ENCODE assay signal across 8 cellular contexts in genomic region chr10:70146489-70147488, GRCh38. TPM values are rescaled to one million over a fixed set of nuclear protein-coding genes. Genes with fewer than 3 reads are reported as not detected.
DNase-seq lines count a peak whose midpoint lies in the region; ATAC-seq and TF ChIP-seq lines count a peak whose summit lies in the region.

Gene TYSND1 (minus strand): TSS chr10:70146700. CDS start chr10:70146586, 114 bp downstream.

- peak within 1 kb of the TSS; percentile 68 for H3K9ac ChIP-seq in IMR-90 (ENCODE audit: low read depth, low read length)

- DNase-seq in DMS153 (lab: John Stamatoyannopoulos, UW) (peak; percentile 98), IMR-90 (peak; percentile 98), OCI-LY7 (ENCODE audit: low spot score) (peak; percentile 99), activated T-cell treated with anti-CD3 and anti-CD28 coated beads for 1 hour (ENCODE audit: low read depth) (peak; percentile 84), epidermal melanocyte (ENCODE audit: insufficient read length, low spot score) (peak; percentile 99), middle frontal gyrus (ENCODE audit: extremely low spot score, low spot score) (peak; percentile 92)
- peak; percentile 85 to 88 for DNase-seq in stimulated activated CD8-positive, alpha-beta memory T cell treated with anti-CD3 and anti-CD28 coated beads, Interleukin-2, amount 100 ng/mL, for 48 hours (ENCODE audit: low read depth in 2 of 2)

- POLR2A ChIA-PET in IMR-90 (lab: Charles Lee; ENCODE audit: unreplicated experiment) = interaction anchor here (0.6 to 1.4 kb wide), 2 partner anchors 23 to 1596 kb away, joined by 3 to 13 read pairs; partner anchors contain the start of gene SAR1A
- POLR2A ChIA-PET in OCI-LY7 (lab: Charles Lee) = interaction anchor here (0.6 to 1.7 kb wide), 15 partner anchors 10 to 290 kb away, joined by 3 to 12 read pairs (median 4); partner anchors contain the start of genes EIF4EBP2 and SAR1A

- H3K9me2 ChIP-seq in OCI-LY7 (ENCODE audit: insufficient read depth, low read length) = no peaks in the 10 kb centered on the region

- H3K56ac ChIP-seq in IMR-90 (ENCODE audit: extremely low read depth, insufficient read depth, low read length) = 0 out of 2 replicates have a peak within 1 kb of the TSS, but pooled peaks have one; percentile 38

- H3K4me2 ChIP-seq in IMR-90 (ENCODE audit: low read depth, low read length) (peak within 1 kb of the TSS; percentile 84), OCI-LY7 (ENCODE audit: low read length) (peak within 1 kb of the TSS; percentile 90)

- 0% methylated on average over 1 of the region's 40 CpGs; no CpG with 5 or more reads in 1 of the 2 experiments for WGBS in IMR-90 (ENCODE audit: extremely low coverage in 2 of 2, insufficient read length in 1 of 2), 2 experiments

- H2AK5ac ChIP-seq in IMR-90 (ENCODE audit: low read depth, low read length) = peak within 1 kb of the TSS; percentile 60

- H4K5ac ChIP-seq in IMR-90 (ENCODE audit: low read depth, low read length) = peak within 1 kb of the TSS; percentile 19

- peak within 1 kb of the TSS; percentile 45 for H4K91ac ChIP-seq in IMR-90 (ENCODE audit: insufficient read depth, low read depth, low read length)

- peaks cover 17% of the 10 kb centered on the region for H3K36me3 ChIP-seq in IMR-90 (ENCODE audit: control insufficient read depth, insufficient read depth, low read length)
- peaks cover 37% of the 10 kb centered on the region for H3K36me3 ChIP-seq in OCI-LY7 (ENCODE audit: insufficient read depth, low read length)

- intact Hi-C loops in IMR-90 (cut with micrococcal nuclease) = loop anchor here (1.0 to 10.0 kb wide), 3 partner anchors 172 to 342 kb away; partner anchors contain the start of gene COL13A1
- intact Hi-C loops in OCI-LY7 (cut with micrococcal nuclease; ENCODE audit: unreplicated experiment) = loop anchor here (1.0 to 10.0 kb wide), 2 partner anchors 24 to 218 kb away; partner anchors contain the start of gene SAR1A

- in situ Hi-C loops in IMR-90 (cut with MboI; ENCODE audit: low sequenced_read_pairs) = no loop called here

- peak within 1 kb of the TSS; percentile 39 for H2BK5ac ChIP-seq in IMR-90 (ENCODE audit: low read depth, low read length, poor library complexity, severe bottlenecking)

- H3K79me2 ChIP-seq in OCI-LY7 (ENCODE audit: insufficient read depth, low read depth, low read length) = no peaks in the 10 kb centered on the region; the same call in 1 of the 2 replicates

- peak within 1 kb of the TSS; percentile 98 for H2AFZ ChIP-seq in IMR-90 (replicated peaks; ENCODE audit: low read length, poor library complexity)
- H2AFZ ChIP-seq in OCI-LY7 (ENCODE audit: low read length) = peak within 1 kb of the TSS; percentile 47

- H3K4me3 ChIP-seq in IMR-90 (ENCODE audit: insufficient read depth, low read depth, low read length) = peak within 1 kb of the TSS; percentile 49
- peak within 1 kb of the TSS; percentile 76 for H3K4me3 ChIP-seq in OCI-LY7 (ENCODE audit: low read depth, low read length, poor library complexity, severe bottlenecking)

- peak; percentile 63 for TF ChIP-seq RAD21 in IMR-90 (IDR thresholded peaks at IDR 0.05; ENCODE audit: low read length)

- H2BK15ac ChIP-seq in IMR-90 (ENCODE audit: low read depth, low read length) = no peak within 1 kb of the TSS

- dilution Hi-C loops in IMR-90 (cut with HindIII; ENCODE audit: low sequenced_read_pairs, unreplicated experiment) = no loop called here

- H2AK9ac ChIP-seq in IMR-90 (replicated peaks; ENCODE audit: low read depth, low read length, poor library complexity) = peak within 1 kb of the TSS; percentile 94

- BruUV-seq in IMR-90 (replicated peaks; lab: Mats Ljungman, UMichigan) (no TSS peak), OCI-LY7 (replicated peaks; lab: Mats Ljungman, UMichigan) (TSS peak; percentile 88)

- H3K9me1 ChIP-seq in IMR-90 (ENCODE audit: insufficient read depth, low read length) = peaks cover 13% of the 10 kb centered on the region; the same call in 1 of the 2 replicates

- peak within 1 kb of the TSS; percentile 55 to 82; a peak in 3 of 4 replicates for H4K8ac ChIP-seq in IMR-90 (ENCODE audit: low read depth in 2 of 2, low read length in 2 of 2)

- peaks cover 35 to 63% of the 10 kb centered on the region in 2 experiments for H3K79me1 ChIP-seq in IMR-90 (ENCODE audit: low read depth in 1 of 2, low read length in 2 of 2)

- H2BK20ac ChIP-seq in IMR-90 (ENCODE audit: low read depth, low read length) = no peak within 1 kb of the TSS

- H3K27ac ChIP-seq in IMR-90 (ENCODE audit: insufficient read depth, low read length) = peak within 1 kb of the TSS; percentile 76
- peak within 1 kb of the TSS; percentile 78 for H3K27ac ChIP-seq in OCI-LY7 (ENCODE audit: low read depth, low read length, poor library complexity, severe bottlenecking)

- peaks cover 50% of the 10 kb centered on the region for H4K20me1 ChIP-seq in IMR-90 (ENCODE audit: insufficient read depth, low read length)
- H4K20me1 ChIP-seq in OCI-LY7 (ENCODE audit: insufficient read depth, low read length) = no peaks in the 10 kb centered on the region

- H3K4me1 ChIP-seq in IMR-90 (ENCODE audit: control insufficient read depth, insufficient read depth, low read length) (peaks cover 11% of the 10 kb centered on the region), OCI-LY7 (ENCODE audit: insufficient read depth, low read length, poor library complexity, severe bottlenecking) (peaks cover 17% of the 10 kb centered on the region)

- peak within 1 kb of the TSS; percentile 86 for H3K4ac ChIP-seq in IMR-90 (ENCODE audit: low read depth, low read length)

- TF ChIP-seq CTCF in IMR-90 (conservative IDR thresholded peaks at IDR 0.05; ENCODE audit: low read depth, low read length) = peak; percentile 85
- peak; percentile 84 for TF ChIP-seq CTCF in OCI-LY7 (conservative IDR thresholded peaks at IDR 0.05; ENCODE audit: low read length)

- no peaks in the 10 kb centered on the region for H3K9me3 ChIP-seq in IMR-90 (ENCODE audit: control insufficient read depth, insufficient read depth, low read length)
- H3K9me3 ChIP-seq in OCI-LY7 (ENCODE audit: low read length) = no peaks in the 10 kb centered on the region

- no peaks in the 10 kb centered on the region for H3K27me3 ChIP-seq in IMR-90 (ENCODE audit: control insufficient read depth, insufficient read depth, low read length)

- peak within 1 kb of the TSS; percentile 62 for H3K14ac ChIP-seq in IMR-90 (replicated peaks; ENCODE audit: low read depth, low read length)

- peak; percentile 94 for TF ChIP-seq POLR2A in IMR-90 (IDR thresholded peaks at IDR 0.05; ENCODE audit: low read depth, low read length)

- peak within 1 kb of the TSS; percentile 49 for H2BK120ac ChIP-seq in IMR-90 (ENCODE audit: low read depth, low read length)

- H3K23ac ChIP-seq in IMR-90 (ENCODE audit: low read depth, low read length) = peak within 1 kb of the TSS; percentile 78

- H3K18ac ChIP-seq in IMR-90 (ENCODE audit: low read depth, low read length) = peak within 1 kb of the TSS; percentile 19; the same call in 1 of the 2 replicates

- CTCF ChIA-PET in IMR-90 (lab: Yijun Ruan, JAX) = interaction anchor here (0.6 to 2.1 kb wide), 22 partner anchors 10 to 258 kb away, joined by 3 to 9 read pairs (median 4); partner anchors contain the start of genes EIF4EBP2 and SAR1A
- CTCF ChIA-PET in OCI-LY7 (lab: Charles Lee; ENCODE audit: unreplicated experiment) = interaction anchor here (0.6 to 1.6 kb wide), 8 partner anchors 11 to 233 kb away, joined by 3 to 10 read pairs (median 4); partner anchors contain the start of gene SAR1A

- ATAC-seq in GM21528 (IDR thresholded peaks at IDR 0.05; ENCODE audit: low FRiP score, unreplicated experiment) = peak; percentile 95
- peak; percentile 92 for ATAC-seq in IMR-90 (ENCODE audit: low read depth)

TF ChIP-seq in IMR-90, 13 proteins besides CTCF, POLR2A, EP300 and RAD21:
- TF ChIP-seq MAZ (IDR thresholded peaks at IDR 0.05; ENCODE audit: borderline replicate concordance, low read depth, low read length) (peak; percentile 49; the same call in 1 of the 2 replicates), SMC3 (IDR thresholded peaks at IDR 0.05; ENCODE audit: low read depth, low read length) (peak; percentile 41), BHLHE40 (IDR thresholded peaks at IDR 0.05; ENCODE audit: low read depth, low read length) (no peak), RFX5 (IDR thresholded peaks at IDR 0.05; ENCODE audit: low read depth, low read length) (no peak), FOS (IDR thresholded peaks at IDR 0.05; ENCODE audit: low read depth, low read length) (peak; percentile 62; the same call in 1 of the 2 replicates)

RNA-seq across cellular contexts. Expression of gene TYSND1, which starts in this region (rescaled TPM):
- total RNA-seq in IMR-90 (2012; rRNA removed) (2.8 and 2.9 TPM in 2 replicates), OCI-LY7 (2022) (47.3 and 48.1 TPM in 2 replicates)
- 4.1 and 4.6 TPM in 2 replicates for polyA plus RNA-seq in IMR-90 (2012; rRNA removed)
- 4.0 and 5.5 TPM in 2 replicates for polyA plus RNA-seq in IMR-90 (2012; cell fraction: cytosol; rRNA removed)
- 12.4 and 20.6 TPM in 2 replicates for polyA plus RNA-seq in IMR-90 (2012; cell fraction: nucleus; rRNA removed; ENCODE audit: low replicate concordance)
- 32.5 and 33.4 TPM in 2 replicates for total RNA-seq in OCI-LY7 (2014; rRNA removed; shearing (Covaris generic))

Comparison
In these comparisons a context has a peak if more than half of its experiments do, and no peak if none do; other contexts are left out.
1. Peak in every context shown above with its lines: DNase-seq, ATAC-seq, H3K4me3 ChIP-seq and H3K27ac ChIP-seq.